Comparison of ENCODE assay signal across 10 cellular contexts in genomic region chr6:158815915-158816314, GRCh38. TPM values are rescaled to one million over a fixed set of nuclear protein-coding genes. Genes with fewer than 3 reads are reported as not detected.
DNase-seq lines count a peak whose midpoint lies in the region; ATAC-seq and TF ChIP-seq lines count a peak whose summit lies in the region.
"Had no signal": no experiment of that assay in that cellular context is flagged by ENCODE, and none has a peak within 500 bp of the region (broad histone marks: within the 10 kb centered on the region; RNA-seq: fewer than 3 reads in every experiment).

No MANE protein-coding gene starts in this region.

- H3K4me1 ChIP-seq in BLaER1 treated with 17β-estradiol and CSF1 and Interleukin-3, amounts not matched to agents 10 nM and 100 nM = peaks cover 59 to 72% (median 66%) of the 10 kb centered on the region in 10 experiments
- H3K4me1 ChIP-seq in KMS-11 (ENCODE audit: low read depth, poor library complexity, severe bottlenecking) (peaks cover 67% of the 10 kb centered on the region), colonic mucosa (peaks cover 4% of the 10 kb centered on the region), mucosa of stomach (ENCODE audit: control insufficient read depth, insufficient read depth, low read length) (peaks cover 37% of the 10 kb centered on the region)

- intact Hi-C loops in colonic mucosa (cut with DNase I) = loop anchor here (10.0 kb wide), 1 partner anchor 111 kb away; no protein-coding TSS in a partner anchor

- H3K9me3 ChIP-seq in BLaER1 treated with 17β-estradiol and CSF1 and Interleukin-3, amounts not matched to agents 10 nM and 100 nM (replicated peaks in 1 of 11) = peaks cover 0 to 3% (median 0%) of the 10 kb centered on the region in 11 experiments; a peak in 3 of 22 replicates
- H3K9me3 ChIP-seq in colonic mucosa (no peaks in the 10 kb centered on the region), mucosa of stomach (ENCODE audit: control insufficient read depth, low read length) (no peaks in the 10 kb centered on the region)

- peaks cover 60 to 71% (median 71%) of the 10 kb centered on the region in 11 experiments for H4K20me1 ChIP-seq in BLaER1 treated with 17β-estradiol and CSF1 and Interleukin-3, amounts not matched to agents 10 nM and 100 nM
- H4K20me1 ChIP-seq in KMS-11 (ENCODE audit: insufficient read depth) = peaks cover 65% of the 10 kb centered on the region

- H3K79me2 ChIP-seq in KMS-11 (ENCODE audit: insufficient read depth, low read depth) = peaks cover 71% of the 10 kb centered on the region

- TF ChIP-seq CTCF in KMS-11 (conservative IDR thresholded peaks at IDR 0.05; ENCODE audit: low read depth, low read length) (no peak), colonic mucosa (IDR thresholded peaks at IDR 0.05) (no peak)

- H3K4me3 ChIP-seq in BLaER1 treated with 17β-estradiol and CSF1 and Interleukin-3, amounts not matched to agents 10 nM and 100 nM = peak overlapping the region; percentile 72 to 92 (median 88); a peak in 19 of 20 replicates
- H3K4me3 ChIP-seq in KMS-11 (IDR thresholded peaks at IDR 0.05; ENCODE audit: insufficient read depth, low read depth, low read length) (no peak overlapping the region), colonic mucosa (peak overlapping the region; percentile 77), mucosa of stomach (ENCODE audit: low read length) (peak overlapping the region; percentile 97)

- DNase-seq in colonic mucosa (no peak), pons (ENCODE audit: low spot score) (no peak), AG08395 (ENCODE audit: low spot score) (no peak)
- DNase-seq: Kasumi-1 had no signal

- peak overlapping the region in 9 of 11 experiments; percentile 62 to 97 (median 92); a peak in 13 of 22 replicates for H3K9ac ChIP-seq in BLaER1 treated with 17β-estradiol and CSF1 and Interleukin-3, amounts not matched to agents 10 nM and 100 nM
- H3K9ac ChIP-seq in KMS-11 = no peak overlapping the region; the same call in 1 of the 2 replicates
- peak overlapping the region in 1 of 2 donors; percentile 97 for H3K9ac ChIP-seq in colonic mucosa (ENCODE audit: low read depth in 2 of 2, low read length in 2 of 2)
- peak overlapping the region; percentile 100 for H3K9ac ChIP-seq in mucosa of stomach (ENCODE audit: low read length)

- ATAC-seq in HG03565 (IDR thresholded peaks at IDR 0.05; ENCODE audit: unreplicated experiment) (no peak), GM18511 (IDR thresholded peaks at IDR 0.05; ENCODE audit: unreplicated experiment) (no peak)

- H3K4me2 ChIP-seq in BLaER1 treated with 17β-estradiol and CSF1 and Interleukin-3, amounts not matched to agents 10 nM and 100 nM = peak overlapping the region; percentile 79 to 97 (median 93)
- peak overlapping the region; percentile 93 for H3K4me2 ChIP-seq in KMS-11

- no peak overlapping the region for H3K27ac ChIP-seq in BLaER1 treated with 17β-estradiol and CSF1 and Interleukin-3, amounts not matched to agents 10 nM and 100 nM
- H3K27ac ChIP-seq in KMS-11 (peak overlapping the region; percentile 92; the same call in 1 of the 2 replicates), colonic mucosa (no peak overlapping the region)
- H3K27ac ChIP-seq: SK-N-MC had no signal

- H2AFZ ChIP-seq in KMS-11 (ENCODE audit: low read depth) = no peak overlapping the region

- H3K36me3 ChIP-seq in BLaER1 treated with 17β-estradiol and CSF1 and Interleukin-3, amounts not matched to agents 10 nM and 100 nM = peaks cover 0 to 69% (median 57%) of the 10 kb centered on the region in 11 experiments; a peak in 20 of 22 replicates
- H3K36me3 ChIP-seq in KMS-11 (ENCODE audit: insufficient read depth) (peaks cover 3% of the 10 kb centered on the region; the same call in 1 of the 2 replicates), colonic mucosa (no peaks in the 10 kb centered on the region), mucosa of stomach (ENCODE audit: control insufficient read depth, insufficient read depth, low read length) (peaks cover 8% of the 10 kb centered on the region)

- H3K27me3 ChIP-seq in BLaER1 treated with 17β-estradiol and CSF1 and Interleukin-3, amounts not matched to agents 10 nM and 100 nM = no peaks in the 10 kb centered on the region
- H3K27me3 ChIP-seq in KMS-11 (ENCODE audit: insufficient read depth, low read depth) (no peaks in the 10 kb centered on the region), colonic mucosa (no peaks in the 10 kb centered on the region), mucosa of stomach (ENCODE audit: control insufficient read depth, insufficient read depth, low read length) (no peaks in the 10 kb centered on the region)

RNA-seq across cellular contexts. Expression of gene EZR, which starts 3.3 kb away (rescaled TPM):
- 100 to 1,000 TPM; 257 to 424 TPM for total RNA-seq in colonic mucosa
